In the genomic region with DNA sequence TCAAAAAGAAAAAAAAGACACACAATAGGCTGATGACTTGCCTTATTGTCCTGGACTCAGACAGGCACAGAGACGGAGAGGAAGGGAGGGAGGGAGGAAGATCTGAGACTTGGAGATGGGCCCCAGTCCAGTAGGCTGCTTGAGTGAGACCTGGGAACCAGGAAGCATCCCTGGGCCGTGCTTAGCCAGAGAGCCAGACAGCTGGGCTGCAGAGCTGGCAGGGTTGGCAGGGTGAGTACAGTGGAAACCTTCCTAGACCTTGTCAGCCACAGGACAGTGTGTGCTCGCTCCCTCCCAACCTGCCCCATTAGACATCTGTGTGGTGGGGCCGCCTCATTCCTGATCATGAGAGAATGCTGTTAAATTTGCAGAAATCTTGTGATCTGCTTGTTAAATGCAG, we compare ENCODE assay signal across 16 cellular contexts.
DNase-seq lines count a peak whose midpoint lies in the region; FAIRE-seq and TF ChIP-seq lines count a peak whose summit lies in the region.
"Had no signal": no experiment of that assay in that cellular context is flagged by ENCODE, and none has a peak within 500 bp of the region (broad histone marks: within the 10 kb centered on the region; RNA-seq: fewer than 3 reads in every experiment).

No MANE protein-coding gene starts in this region.

- peaks cover 36% of the 10 kb centered on the region for H3K4me1 Mint-ChIP-seq in nephron
- H3K4me1 Mint-ChIP-seq in neural progenitor cell: peaks cover 17% of the 10 kb centered on the region

- H4K91ac ChIP-seq in trophoblast cell (ENCODE audit: low read depth, low read length): no peak overlapping the region

- H3K27ac ChIP-seq in C4-2B: peak overlapping the region; percentile 73
- H3K27ac ChIP-seq in coronary artery: no peak overlapping the region
- H3K27ac ChIP-seq in trophoblast cell (ENCODE audit: low read depth, low read length): no peak overlapping the region
- H3K27ac ChIP-seq in neural progenitor cell: no peak overlapping the region
- H3K27ac ChIP-seq: heart right ventricle, PC-9 had no signal

- no peak overlapping the region for H3K14ac ChIP-seq in trophoblast cell (ENCODE audit: low read length)

- H3F3A ChIP-seq in neural progenitor cell (ENCODE audit: low read depth): no peaks in the 10 kb centered on the region

- H4K12ac ChIP-seq in trophoblast cell (ENCODE audit: low read depth, low read length): no peak overlapping the region

- H3K79me2 ChIP-seq in trophoblast cell (ENCODE audit: control insufficient read depth, insufficient read depth, low read length, poor library complexity) (no peaks in the 10 kb centered on the region), neural progenitor cell (ENCODE audit: low read depth) (no peaks in the 10 kb centered on the region)

- H3K79me1 ChIP-seq in trophoblast cell (ENCODE audit: low read length): no peaks in the 10 kb centered on the region

- no CpG with 5 or more reads among the region's 4 CpGs for WGBS in trophoblast cell (ENCODE audit: extremely low coverage, insufficient coverage, insufficient read length)

- H3K27me3 ChIP-seq in trophoblast cell (ENCODE audit: insufficient read depth, low read length): no peaks in the 10 kb centered on the region
- no peaks in the 10 kb centered on the region for H3K27me3 ChIP-seq in neural progenitor cell

- H3K4me2 ChIP-seq in trophoblast cell (ENCODE audit: low read length) (no peak overlapping the region), neural progenitor cell (no peak overlapping the region)
- H3K4me2 ChIP-seq: PC-9 had no signal

- TF ChIP-seq CTCF in C4-2B (conservative IDR thresholded peaks at IDR 0.05) (no peak), LNCaP clone FGC (IDR thresholded peaks at IDR 0.05; ENCODE audit: control insufficient read depth, extremely low read depth, insufficient read depth) (no peak), coronary artery (IDR thresholded peaks at IDR 0.05) (no peak), nephron (IDR thresholded peaks at IDR 0.05; ENCODE audit: unreplicated experiment in 3 of 3) (no peak), neural progenitor cell (IDR thresholded peaks at IDR 0.05) (no peak)

- no peak overlapping the region for H2BK12ac ChIP-seq in trophoblast cell (ENCODE audit: low read length)

- H3K4me1 ChIP-seq in trophoblast cell (ENCODE audit: control insufficient read depth in 1 of 2, insufficient read depth in 2 of 2, low read length in 2 of 2): no peaks in the 10 kb centered on the region
- peaks cover 12% of the 10 kb centered on the region for H3K4me1 ChIP-seq in neural progenitor cell
- H3K4me1 ChIP-seq: heart right ventricle had no signal

- no peak overlapping the region for H4K8ac ChIP-seq in trophoblast cell (ENCODE audit: low read depth, low read length)

- no peak overlapping the region for H2AFZ ChIP-seq in trophoblast cell (ENCODE audit: insufficient read depth, low read length, poor library complexity)
- no peak overlapping the region for H2AFZ ChIP-seq in neural progenitor cell (replicated peaks)
- H2AFZ ChIP-seq: PC-9 had no signal

- no peak overlapping the region for H3K23ac ChIP-seq in trophoblast cell (ENCODE audit: low read length)

- H3K9me3 Mint-ChIP-seq in nephron (peaks cover 11% of the 10 kb centered on the region), neural progenitor cell (peaks cover 15% of the 10 kb centered on the region)
- H3K9me3 Mint-ChIP-seq: activated T-helper 2 cell treated with anti-CD3 and anti-CD28 coated beads, Interferon-gamma antibody, Interleukin-2, Interleukin-4, amounts not matched to agents 10 μg/mL and 5 μg/mL and 100 μg/mL, durations not matched to agents 14 hours and 24 hours and 36 hours had no signal

- H4K20me1 ChIP-seq in neural progenitor cell (ENCODE audit: low read depth): no peaks in the 10 kb centered on the region

- no peak overlapping the region for H3K18ac ChIP-seq in trophoblast cell (ENCODE audit: low read length)

- no peak overlapping the region for H2BK5ac ChIP-seq in trophoblast cell (ENCODE audit: low read depth, low read length, poor library complexity)

- H2AK5ac ChIP-seq in trophoblast cell (ENCODE audit: low read length): no peak overlapping the region

- H3K27ac Mint-ChIP-seq in nephron: peak overlapping the region in 2 of 3 experiments; percentile 58 to 93
- no peak overlapping the region for H3K27ac Mint-ChIP-seq in neural progenitor cell
- H3K27ac Mint-ChIP-seq: activated T-helper 2 cell treated with anti-CD3 and anti-CD28 coated beads, Interferon-gamma antibody, Interleukin-2, Interleukin-4, amounts not matched to agents 10 μg/mL and 5 μg/mL and 100 μg/mL, durations not matched to agents 14 hours and 24 hours and 36 hours had no signal

- peaks cover 4% of the 10 kb centered on the region for H3K9me3 ChIP-seq in trophoblast cell (ENCODE audit: insufficient read depth, low read depth, low read length)
- no peaks in the 10 kb centered on the region for H3K9me3 ChIP-seq in neural progenitor cell (ENCODE audit: low read depth)
- H3K9me3 ChIP-seq: heart right ventricle had no signal

- FAIRE-seq in H54 (lab: Jason Lieb, UNC): no peak
- FAIRE-seq: kidney had no signal

- no peak for TF ChIP-seq POLR2A in H54 (IDR thresholded peaks at IDR 0.05; ENCODE audit: low read depth, low read length)

- H3K36me3 ChIP-seq in trophoblast cell (ENCODE audit: control insufficient read depth in 1 of 2, insufficient read depth in 2 of 2, low read length in 2 of 2) (no peaks in the 10 kb centered on the region), neural progenitor cell (no peaks in the 10 kb centered on the region)
- H3K36me3 ChIP-seq: heart right ventricle had no signal

- no peak overlapping the region for H3K4me3 ChIP-seq in LNCaP clone FGC (ENCODE audit: low read depth, low read length)
- no peak overlapping the region for H3K4me3 ChIP-seq in coronary artery
- H3K4me3 ChIP-seq in trophoblast cell (ENCODE audit: low read depth, low read length): no peak overlapping the region
- H3K4me3 ChIP-seq in neural progenitor cell: no peak overlapping the region
- H3K4me3 ChIP-seq: heart right ventricle, PC-9 had no signal

- H3K4ac ChIP-seq in trophoblast cell (ENCODE audit: low read depth, low read length): no peak overlapping the region

- peak; percentile 93 for DNase-seq in LNCaP clone FGC (ENCODE audit: low read depth)
- peak; percentile 56 for DNase-seq in coronary artery (ENCODE audit: low spot score)
- DNase-seq in H54 (ENCODE audit: insufficient read length, low spot score): no peak
- DNase-seq in trophoblast cell: no peak
- DNase-seq in activated gamma-delta T cell treated with Interleukin-2 at 50 U/mL for 16 hours: no peak
- no peak for DNase-seq in neural progenitor cell (ENCODE audit: low spot score)
- DNase-seq: AML-193, anterior cingulate cortex, heart right ventricle, kidney, NCI-H1930, NCI-H526, PC-9 had no signal

- H3K4me3 Mint-ChIP-seq in nephron (no peak overlapping the region), neural progenitor cell (no peak overlapping the region)

- H3K27me3 Mint-ChIP-seq in nephron (ENCODE audit: low read depth) (peaks cover 5% of the 10 kb centered on the region), neural progenitor cell (ENCODE audit: insufficient read depth, low read depth) (peaks cover 8% of the 10 kb centered on the region)

- H3K36me3 Mint-ChIP-seq in nephron (ENCODE audit: low read depth) (no peaks in the 10 kb centered on the region), neural progenitor cell (no peaks in the 10 kb centered on the region)

- H3K9ac ChIP-seq in trophoblast cell (ENCODE audit: low read length) (no peak overlapping the region), neural progenitor cell (no peak overlapping the region)

- no peak overlapping the region for H2BK120ac ChIP-seq in trophoblast cell (ENCODE audit: insufficient read depth, low read length, poor library complexity)

Comparison
In these comparisons a context has a peak if more than half of its experiments do, and no peak if none do; other contexts are left out.
1. DNase-seq: peak in LNCaP clone FGC (single experiment) and coronary artery (single experiment); none in H54 (single experiment), trophoblast cell (0 of 2), activated gamma-delta T cell treated with Interleukin-2 at 50 U/mL for 16 hours (single experiment) and neural progenitor cell (single experiment).